In the genomic region with DNA sequence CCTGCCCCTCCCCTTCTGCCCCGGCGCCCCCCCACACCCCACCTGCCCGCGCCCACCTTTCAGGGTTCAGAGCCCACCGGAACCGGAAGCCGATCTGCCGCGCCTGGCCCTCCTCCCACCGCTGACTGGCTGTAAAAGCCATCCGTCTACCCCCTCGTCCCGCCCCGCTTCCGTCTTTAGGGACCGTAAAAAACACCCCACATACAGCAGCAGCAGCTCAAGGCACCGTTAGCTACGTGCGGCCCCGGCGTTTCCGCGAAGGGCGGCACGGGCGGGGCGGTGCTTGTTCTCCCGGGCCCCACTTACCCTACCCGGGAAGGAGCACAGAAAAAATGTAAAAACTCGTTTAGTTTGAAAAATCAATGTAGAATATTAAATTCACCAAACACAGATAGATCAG, we compare ENCODE assay signal across 8 cellular contexts. TPM values are rescaled to one million over a fixed set of nuclear protein-coding genes. Genes with fewer than 3 reads are reported as not detected.
DNase-seq lines count a peak whose midpoint lies in the region; ATAC-seq and TF ChIP-seq lines count a peak whose summit lies in the region.

Gene MRPL28, minus strand, starts transcription at position 96 of the 400 bp plus-strand sequence. CDS start 320 bp downstream, outside the sequence.

- peak; percentile 99 for ATAC-seq in DND-41 (ENCODE audit: insufficient read depth, low read depth)
- peak; percentile 98 for ATAC-seq in natural killer cell treated with Interleukin-12 subunit alpha and Interleukin-12 subunit beta and Interleukin-15 and Interleukin-18, amount 100 ng/mL, for 72 hours

- H3K4me3 Mint-ChIP-seq in natural killer cell treated with Interleukin-12 subunit alpha and Interleukin-12 subunit beta and Interleukin-15 and Interleukin-18, amount 100 ng/mL, for 72 hours = peak within 1 kb of the TSS; percentile 96

- no peaks in the 10 kb centered on the region for H3K9me3 Mint-ChIP-seq in natural killer cell treated with Interleukin-12 subunit alpha and Interleukin-12 subunit beta and Interleukin-15 and Interleukin-18, amount 100 ng/mL, for 72 hours

- DNase-seq in DND-41 = peak; percentile 97
- DNase-seq in H4 (ENCODE audit: low spot score) = peak; percentile 87
- peak; percentile 96 for DNase-seq in MG63
- DNase-seq in SHP77 (lab: John Stamatoyannopoulos, UW) = peak; percentile 91 to 92
- DNase-seq in activated T-helper 9 cell treated with anti-CD3 and anti-CD28 coated beads, Interleukin-2, amount 50 U/mL, for 16 hours (ENCODE audit: low read depth) = peak; percentile 85
- peak; percentile 94 for DNase-seq in fibroblast of peridontal ligament (ENCODE audit: extremely low read depth)
- peak; percentile 96 for DNase-seq in natural killer cell treated with Interleukin-12 subunit alpha and Interleukin-12 subunit beta and Interleukin-15 and Interleukin-18, amount 100 ng/mL, for 72 hours (ENCODE audit: low spot score)
- peak; percentile 91 for DNase-seq in stimulated activated naive CD4-positive, alpha-beta T cell treated with Interleukin-2 at 50 U/mL for 16 hours (lab: John Stamatoyannopoulos, UW)

- peaks cover 20% of the 10 kb centered on the region; the same call in 1 of the 2 replicates for H4K20me1 ChIP-seq in DND-41 (ENCODE audit: insufficient read depth, low read length)

- H3K4me2 ChIP-seq in DND-41 (ENCODE audit: insufficient read depth, low read length) = peak within 1 kb of the TSS; percentile 68

- H3K27me3 ChIP-seq in DND-41 (ENCODE audit: insufficient read depth, low read length, poor library complexity) = no peaks in the 10 kb centered on the region
- H3K27me3 ChIP-seq in MG63 = no peaks in the 10 kb centered on the region

- H3K36me3 Mint-ChIP-seq in natural killer cell treated with Interleukin-12 subunit alpha and Interleukin-12 subunit beta and Interleukin-15 and Interleukin-18, amount 100 ng/mL, for 72 hours = no peaks in the 10 kb centered on the region

- H3K36me3 ChIP-seq in DND-41 (ENCODE audit: insufficient read depth, low read length) (peaks cover 77% of the 10 kb centered on the region), MG63 (peaks cover 47% of the 10 kb centered on the region)

- H3K27me3 Mint-ChIP-seq in natural killer cell treated with Interleukin-12 subunit alpha and Interleukin-12 subunit beta and Interleukin-15 and Interleukin-18, amount 100 ng/mL, for 72 hours = no peaks in the 10 kb centered on the region

- peak within 1 kb of the TSS; percentile 77 for H3K27ac ChIP-seq in DND-41 (ENCODE audit: low read length)

- no peak for TF ChIP-seq CTCF in DND-41 (IDR thresholded peaks at IDR 0.05; ENCODE audit: borderline replicate concordance, extremely low read depth, low read length, poor library complexity, severe bottlenecking)

- H3K79me2 ChIP-seq in DND-41 (ENCODE audit: insufficient read depth, low read length) = peaks cover 7% of the 10 kb centered on the region

- no peaks in the 10 kb centered on the region for H3K9me3 ChIP-seq in DND-41 (ENCODE audit: insufficient read depth, low read length, severe bottlenecking)
- H3K9me3 ChIP-seq in MG63 = no peaks in the 10 kb centered on the region

- peaks cover 27% of the 10 kb centered on the region for H3K4me1 ChIP-seq in DND-41 (ENCODE audit: insufficient read depth, low read length)

- H3K9ac ChIP-seq in DND-41 (ENCODE audit: low read depth, low read length) = peak within 1 kb of the TSS; percentile 56

- H3K4me3 ChIP-seq in DND-41 (ENCODE audit: low read depth in 1 of 2, low read length in 2 of 2) = peak within 1 kb of the TSS; percentile 8 to 53; a peak in 3 of 4 replicates
- peak within 1 kb of the TSS; percentile 29 for H3K4me3 ChIP-seq in MG63

- H2AFZ ChIP-seq in DND-41 (ENCODE audit: low read depth, low read length) = peak within 1 kb of the TSS; percentile 56

- H3K4me1 Mint-ChIP-seq in natural killer cell treated with Interleukin-12 subunit alpha and Interleukin-12 subunit beta and Interleukin-15 and Interleukin-18, amount 100 ng/mL, for 72 hours (ENCODE audit: low read depth in 2 of 2) = peaks cover 7 to 9% of the 10 kb centered on the region in 2 donors

- H3K27ac Mint-ChIP-seq in natural killer cell treated with Interleukin-12 subunit alpha and Interleukin-12 subunit beta and Interleukin-15 and Interleukin-18, amount 100 ng/mL, for 72 hours = peak within 1 kb of the TSS; percentile 78 to 98

RNA-seq across cellular contexts. Expression of gene MRPL28, which starts in this region (rescaled TPM):
- 159 and 167 TPM in 2 replicates for total RNA-seq in H4 (2014; rRNA removed; shearing (Covaris generic))
- total RNA-seq in MG63 (2014; rRNA removed; shearing (Covaris generic); ENCODE audit: low replicate concordance) = 172 and 192 TPM in 2 replicates
- total RNA-seq in natural killer cell treated with Interleukin-12 subunit alpha and Interleukin-12 subunit beta and Interleukin-15 and Interleukin-18, amount 100 ng/mL, for 72 hours = 10 to 100 TPM; 80.6 to 98.6 TPM

Comparison
In these comparisons a context has a peak if more than half of its experiments do, and no peak if none do; other contexts are left out.
1. Peak in every context shown above with its lines: DNase-seq, ATAC-seq, H3K4me3 ChIP-seq and H3K27ac ChIP-seq.